In the genomic region with DNA sequence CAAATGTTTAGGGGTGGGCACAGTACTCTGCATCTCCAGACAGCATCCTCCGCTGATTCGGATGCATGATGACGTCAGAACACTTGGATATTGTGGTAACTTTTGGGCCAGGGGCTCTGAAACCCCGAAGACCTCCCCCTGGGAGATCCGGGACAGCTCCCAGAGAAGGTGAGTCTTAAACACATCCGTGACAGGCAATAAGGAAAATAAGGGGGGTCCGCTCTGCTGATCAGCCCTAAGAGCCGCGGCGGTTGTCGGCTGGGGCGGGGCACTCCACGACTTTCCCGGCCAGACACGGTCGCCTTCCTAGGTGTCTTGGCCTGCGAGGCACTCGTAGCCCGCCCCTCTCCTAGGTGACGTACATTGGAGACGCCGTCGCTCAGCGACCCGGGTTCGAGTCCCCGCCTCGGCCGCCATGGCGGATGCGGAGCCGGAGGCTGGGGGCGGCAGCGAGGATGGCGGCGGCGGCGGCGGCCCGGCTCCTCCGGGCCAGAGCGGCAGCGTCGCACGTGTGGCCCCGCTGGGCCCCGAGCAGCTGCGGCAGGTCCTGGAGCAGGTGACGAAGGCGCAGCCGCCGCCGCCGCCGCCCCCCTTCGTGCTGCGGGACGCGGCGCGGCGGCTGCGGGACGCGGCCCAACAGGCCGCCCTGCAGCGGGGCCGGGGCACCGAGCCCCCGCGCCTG, we compare ENCODE assay signal across 1 cellular context.
TF ChIP-seq lines count a peak whose summit lies in the region.

Gene ZNF839 (plus strand): TSS at position 396 of the 682 bp plus-strand sequence. CDS start 20 bp downstream, at position 416.

TF ChIP-seq in HepG2, 621 proteins besides CTCF, POLR2A, EP300 and RAD21 (continued from another document):
- no peak for TF ChIP-seq SETDB1 (CRISPR knock-in tag; IDR thresholded peaks at IDR 0.05; ENCODE audit: borderline replicate concordance)
- peak; percentile 57; the same call in 1 of the 2 replicates for TF ChIP-seq RFXAP (CRISPR knock-in tag; IDR thresholded peaks at IDR 0.05; ENCODE audit: borderline replicate concordance)
- no peak for TF ChIP-seq ELK4 (CRISPR knock-in tag; IDR thresholded peaks at IDR 0.05; ENCODE audit: borderline replicate concordance)
- TF ChIP-seq ZNF230 (CRISPR knock-in tag; IDR thresholded peaks at IDR 0.05), result no peak; the same call in 1 of the 2 replicates
- TF ChIP-seq NCOR1 (IDR thresholded peaks at IDR 0.05; ENCODE audit: borderline replicate concordance, low read length), result no peak
- TF ChIP-seq ZHX2 (IDR thresholded peaks at IDR 0.05; ENCODE audit: low read depth), result peak; percentile 86
- no peak for TF ChIP-seq ZHX2 (CRISPR knock-in tag; IDR thresholded peaks at IDR 0.05; ENCODE audit: borderline replicate concordance)
- no peak for TF ChIP-seq ZNF460 (CRISPR knock-in tag; IDR thresholded peaks at IDR 0.05; ENCODE audit: borderline replicate concordance)
- no peak; the same call in 1 of the 2 replicates for TF ChIP-seq YEATS4 (CRISPR knock-in tag; IDR thresholded peaks at IDR 0.05; ENCODE audit: borderline replicate concordance)
- TF ChIP-seq MIER3 (CRISPR knock-in tag; IDR thresholded peaks at IDR 0.05; ENCODE audit: borderline replicate concordance), result no peak
- TF ChIP-seq SMYD3 (CRISPR knock-in tag; IDR thresholded peaks at IDR 0.05), result no peak
- no peak for TF ChIP-seq MLXIP (CRISPR knock-in tag; IDR thresholded peaks at IDR 0.05; ENCODE audit: borderline replicate concordance)
- TF ChIP-seq HMGA1 (CRISPR knock-in tag; conservative IDR thresholded peaks at IDR 0.05), result no peak
- TF ChIP-seq NFAT5 (CRISPR knock-in tag; IDR thresholded peaks at IDR 0.05), result no peak
- TF ChIP-seq, protein P1, sequence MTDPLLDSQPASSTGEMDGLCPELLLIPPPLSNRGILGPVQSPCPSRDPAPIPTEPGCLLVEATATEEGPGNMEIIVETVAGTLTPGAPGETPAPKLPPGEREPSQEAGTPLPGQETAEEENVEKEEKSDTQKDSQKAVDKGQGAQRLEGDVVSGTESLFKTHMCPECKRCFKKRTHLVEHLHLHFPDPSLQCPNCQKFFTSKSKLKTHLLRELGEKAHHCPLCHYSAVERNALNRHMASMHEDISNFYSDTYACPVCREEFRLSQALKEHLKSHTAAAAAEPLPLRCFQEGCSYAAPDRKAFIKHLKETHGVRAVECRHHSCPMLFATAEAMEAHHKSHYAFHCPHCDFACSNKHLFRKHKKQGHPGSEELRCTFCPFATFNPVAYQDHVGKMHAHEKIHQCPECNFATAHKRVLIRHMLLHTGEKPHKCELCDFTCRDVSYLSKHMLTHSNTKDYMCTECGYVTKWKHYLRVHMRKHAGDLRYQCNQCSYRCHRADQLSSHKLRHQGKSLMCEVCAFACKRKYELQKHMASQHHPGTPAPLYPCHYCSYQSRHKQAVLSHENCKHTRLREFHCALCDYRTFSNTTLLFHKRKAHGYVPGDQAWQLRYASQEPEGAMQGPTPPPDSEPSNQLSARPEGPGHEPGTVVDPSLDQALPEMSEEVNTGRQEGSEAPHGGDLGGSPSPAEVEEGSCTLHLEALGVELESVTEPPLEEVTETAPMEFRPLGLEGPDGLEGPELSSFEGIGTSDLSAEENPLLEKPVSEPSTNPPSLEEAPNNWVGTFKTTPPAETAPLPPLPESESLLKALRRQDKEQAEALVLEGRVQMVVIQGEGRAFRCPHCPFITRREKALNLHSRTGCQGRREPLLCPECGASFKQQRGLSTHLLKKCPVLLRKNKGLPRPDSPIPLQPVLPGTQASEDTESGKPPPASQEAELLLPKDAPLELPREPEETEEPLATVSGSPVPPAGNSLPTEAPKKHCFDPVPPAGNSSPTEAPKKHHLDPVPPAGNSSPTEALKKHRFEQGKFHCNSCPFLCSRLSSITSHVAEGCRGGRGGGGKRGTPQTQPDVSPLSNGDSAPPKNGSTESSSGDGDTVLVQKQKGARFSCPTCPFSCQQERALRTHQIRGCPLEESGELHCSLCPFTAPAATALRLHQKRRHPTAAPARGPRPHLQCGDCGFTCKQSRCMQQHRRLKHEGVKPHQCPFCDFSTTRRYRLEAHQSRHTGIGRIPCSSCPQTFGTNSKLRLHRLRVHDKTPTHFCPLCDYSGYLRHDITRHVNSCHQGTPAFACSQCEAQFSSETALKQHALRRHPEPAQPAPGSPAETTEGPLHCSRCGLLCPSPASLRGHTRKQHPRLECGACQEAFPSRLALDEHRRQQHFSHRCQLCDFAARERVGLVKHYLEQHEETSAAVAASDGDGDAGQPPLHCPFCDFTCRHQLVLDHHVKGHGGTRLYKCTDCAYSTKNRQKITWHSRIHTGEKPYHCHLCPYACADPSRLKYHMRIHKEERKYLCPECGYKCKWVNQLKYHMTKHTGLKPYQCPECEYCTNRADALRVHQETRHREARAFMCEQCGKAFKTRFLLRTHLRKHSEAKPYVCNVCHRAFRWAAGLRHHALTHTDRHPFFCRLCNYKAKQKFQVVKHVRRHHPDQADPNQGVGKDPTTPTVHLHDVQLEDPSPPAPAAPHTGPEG (CRISPR knock-in tag; IDR thresholded peaks at IDR 0.05), result no peak
- TF ChIP-seq PAX8 (CRISPR knock-in tag; IDR thresholded peaks at IDR 0.05; ENCODE audit: borderline replicate concordance), result no peak
- TF ChIP-seq DDIT3 (CRISPR knock-in tag; IDR thresholded peaks at IDR 0.05), result no peak
- no peak for TF ChIP-seq JUNB (CRISPR knock-in tag; IDR thresholded peaks at IDR 0.05; ENCODE audit: borderline replicate concordance)
- TF ChIP-seq ZNF569 (CRISPR knock-in tag; IDR thresholded peaks at IDR 0.05; ENCODE audit: borderline replicate concordance), result no peak
